8 cellular contexts compared by ENCODE assay signal in genomic region chr1:54051936-54052469, GRCh38. TPM values are rescaled to one million over a fixed set of nuclear protein-coding genes. Genes with fewer than 3 reads are reported as not detected.
DNase-seq lines count a peak whose midpoint lies in the region; ATAC-seq, FAIRE-seq and TF ChIP-seq lines count a peak whose summit lies in the region.

No MANE protein-coding gene starts in this region.

- H3K4me2 ChIP-seq in endothelial cell of umbilical vein (ENCODE audit: insufficient read depth, low read length) (peak overlapping the region; percentile 94), osteoblast (ENCODE audit: insufficient read depth, low read length) (peak overlapping the region; percentile 93)

- peak; percentile 61 for FAIRE-seq in endothelial cell of umbilical vein (lab: Jason Lieb, UNC)

- no peaks in the 10 kb centered on the region for H3K36me3 Mint-ChIP-seq in Caco-2 (ENCODE audit: insufficient read depth, unreplicated experiment)
- H3K36me3 Mint-ChIP-seq in activated T-cell treated with anti-CD3 and anti-CD28 coated beads, Interleukin-2, amount 50 U/mL, for 4 hours (ENCODE audit: insufficient read depth) = no peaks in the 10 kb centered on the region

- H2AFZ ChIP-seq in endothelial cell of umbilical vein (ENCODE audit: low read depth, low read length) = peak overlapping the region; percentile 37
- H2AFZ ChIP-seq in osteoblast (ENCODE audit: low read length) = peak overlapping the region; percentile 95

- H3K9me3 Mint-ChIP-seq in Caco-2 (ENCODE audit: unreplicated experiment) = no peaks in the 10 kb centered on the region
- no peaks in the 10 kb centered on the region for H3K9me3 Mint-ChIP-seq in activated T-cell treated with anti-CD3 and anti-CD28 coated beads, Interleukin-2, amount 50 U/mL, for 4 hours

- H3K9me1 ChIP-seq in endothelial cell of umbilical vein (replicated peaks; ENCODE audit: control insufficient read depth, extremely low read depth, insufficient read depth, low read length) = no peaks in the 10 kb centered on the region

- TF ChIP-seq POLR2A in endothelial cell of umbilical vein (IDR thresholded peaks at IDR 0.05; ENCODE audit: low read depth, low read length) = no peak

- POLR2A ChIA-PET in Caco-2 (lab: Charles Lee) = interaction anchor here (0.6 to 1.7 kb wide), 2 partner anchors 9 to 106 kb away, joined by 3 to 10 read pairs; partner anchors contain the start of genes IFT25 and LRRC42
- POLR2A ChIA-PET in endothelial cell of umbilical vein (lab: Charles Lee) = no interaction called here

- peak overlapping the region; percentile 77 for H3K9ac ChIP-seq in endothelial cell of umbilical vein (replicated peaks; ENCODE audit: extremely low read depth, insufficient read depth, low read length)

- no peaks in the 10 kb centered on the region for H3K4me1 Mint-ChIP-seq in Caco-2 (ENCODE audit: low read depth, unreplicated experiment)
- H3K4me1 Mint-ChIP-seq in activated T-cell treated with anti-CD3 and anti-CD28 coated beads, Interleukin-2, amount 50 U/mL, for 4 hours (ENCODE audit: low read depth) = peaks cover 47% of the 10 kb centered on the region

- H3K27ac ChIP-seq in endothelial cell of umbilical vein (ENCODE audit: insufficient read depth, low read depth, low read length) (peak overlapping the region; percentile 52), osteoblast (ENCODE audit: low read depth, low read length) (peak overlapping the region; percentile 86)

- no peak for TF ChIP-seq CTCF in Caco-2 (IDR thresholded peaks at IDR 0.05; ENCODE audit: insufficient read depth in 1 of 2, low read depth in 1 of 2, low read length in 1 of 2, severe bottlenecking in 1 of 2, unreplicated experiment in 1 of 2)
- TF ChIP-seq CTCF in endothelial cell of umbilical vein (IDR thresholded peaks at IDR 0.05; ENCODE audit: extremely low read depth in 1 of 2, insufficient read depth in 1 of 2, low read depth in 1 of 2, low read length in 2 of 2) = no peak
- no peak for TF ChIP-seq CTCF in osteoblast (IDR thresholded peaks at IDR 0.05; ENCODE audit: extremely low read depth, low read depth, low read length)

- dilution Hi-C loops in endothelial cell of umbilical vein (cut with MboI; ENCODE audit: extremely low pct_ligation_motif_present, low sequenced_read_pairs) = no loop called here

- ATAC-seq in HG03175 (IDR thresholded peaks at IDR 0.05; ENCODE audit: unreplicated experiment) (no peak), GM21529 (IDR thresholded peaks at IDR 0.05; ENCODE audit: unreplicated experiment) (no peak)
- ATAC-seq in activated T-cell treated with anti-CD3 and anti-CD28 coated beads, Interleukin-2, amount 50 U/mL, for 4 hours = no peak

- H4K20me1 ChIP-seq in endothelial cell of umbilical vein (replicated peaks; ENCODE audit: control insufficient read depth, extremely low read depth, insufficient read depth, low read length) (no peaks in the 10 kb centered on the region), osteoblast (ENCODE audit: insufficient read depth, low read length) (peaks cover 25% of the 10 kb centered on the region)

- DNase-seq in Caco-2 = no peak
- peak; percentile 87 for DNase-seq in NCI-H2029 treated with DMSO at 0.1 percent for 48 hours (lab: John Stamatoyannopoulos, UW)
- DNase-seq in endothelial cell of umbilical vein (ENCODE audit: low read depth, low spot score) = peak; percentile 54
- no peak for DNase-seq in osteoblast (ENCODE audit: insufficient read length, low spot score, missing footprints)
- no peak for DNase-seq in activated T-cell treated with anti-CD3 and anti-CD28 coated beads, Interleukin-2, amount 50 U/mL, for 4 hours
- no peak for DNase-seq in occipital lobe (lab: John Stamatoyannopoulos, UW)

- H3K9me3 ChIP-seq in Caco-2 = no peaks in the 10 kb centered on the region
- H3K9me3 ChIP-seq in endothelial cell of umbilical vein (replicated peaks; ENCODE audit: control insufficient read depth, insufficient read depth, low read length) = no peaks in the 10 kb centered on the region
- no peaks in the 10 kb centered on the region for H3K9me3 ChIP-seq in osteoblast (ENCODE audit: low read depth, low read length)

- peak overlapping the region; percentile 82 for H3K4me3 ChIP-seq in Caco-2 (ENCODE audit: low read depth, low read length)
- H3K4me3 ChIP-seq in endothelial cell of umbilical vein (replicated peaks in 1 of 3; ENCODE audit: insufficient read depth in 1 of 3, low read depth in 1 of 3, low read length in 3 of 3) = peak overlapping the region; percentile 81 to 96 (median 91)
- H3K4me3 ChIP-seq in osteoblast (ENCODE audit: insufficient read depth, low read length) = peak overlapping the region; percentile 89

- H3K4me3 Mint-ChIP-seq in Caco-2 (ENCODE audit: unreplicated experiment) = no peak overlapping the region
- no peak overlapping the region for H3K4me3 Mint-ChIP-seq in activated T-cell treated with anti-CD3 and anti-CD28 coated beads, Interleukin-2, amount 50 U/mL, for 4 hours

- H3K36me3 ChIP-seq in Caco-2 (ENCODE audit: control insufficient read depth, insufficient read depth, low read length) (no peaks in the 10 kb centered on the region), endothelial cell of umbilical vein (ENCODE audit: control insufficient read depth in 2 of 2, extremely low read depth in 1 of 2, insufficient read depth in 2 of 2, low read length in 2 of 2) (no peaks in the 10 kb centered on the region), osteoblast (ENCODE audit: insufficient read depth, low read length) (no peaks in the 10 kb centered on the region)

- intact Hi-C loops in Caco-2 (cut with micrococcal nuclease; ENCODE audit: unreplicated experiment) (loop anchor here (2.0 kb wide), 1 partner anchor 23 kb away; no protein-coding TSS in a partner anchor), endothelial cell of umbilical vein (cut with micrococcal nuclease) (loop anchor here (2.0 to 5.0 kb wide), 3 partner anchors 355 to 663 kb away; partner anchors contain the start of genes SSBP3 and TTC4)

- no peak overlapping the region for H3K27ac Mint-ChIP-seq in Caco-2 (ENCODE audit: unreplicated experiment)

- BruUV-seq in Caco-2 (replicated peaks; lab: Mats Ljungman, UMichigan) (TSS peak; percentile 38), endothelial cell of umbilical vein (replicated peaks; lab: Mats Ljungman, UMichigan) (no TSS peak)

- no peaks in the 10 kb centered on the region for H3K4me1 ChIP-seq in Caco-2
- H3K4me1 ChIP-seq in endothelial cell of umbilical vein (ENCODE audit: control insufficient read depth, extremely low read depth, insufficient read depth, low read length) = peaks cover 22% of the 10 kb centered on the region
- peaks cover 32% of the 10 kb centered on the region for H3K4me1 ChIP-seq in osteoblast (ENCODE audit: insufficient read depth, low read length)

- CTCF ChIA-PET in Caco-2 (lab: Charles Lee) (interaction anchor here (0.6 to 1.5 kb wide), 2 partner anchors 30 to 236 kb away, joined by 3 read pairs; no protein-coding TSS in a partner anchor), endothelial cell of umbilical vein (lab: Charles Lee) (interaction anchor here (0.7 to 2.2 kb wide), 4 partner anchors 8 to 437 kb away, joined by 3 to 8 read pairs (median 4); no protein-coding TSS in a partner anchor)

- H3K79me2 ChIP-seq in endothelial cell of umbilical vein (ENCODE audit: control insufficient read depth, insufficient read depth, low read length) (peaks cover 28% of the 10 kb centered on the region), osteoblast (ENCODE audit: insufficient read depth, low read length) (peaks cover 64% of the 10 kb centered on the region)

- no peaks in the 10 kb centered on the region for H3K27me3 ChIP-seq in Caco-2 (replicated peaks; ENCODE audit: control insufficient read depth, insufficient read depth, low read length)
- H3K27me3 ChIP-seq in endothelial cell of umbilical vein (ENCODE audit: control insufficient read depth in 2 of 2, insufficient read depth in 2 of 2, low read length in 2 of 2) = no peaks in the 10 kb centered on the region
- H3K27me3 ChIP-seq in osteoblast (ENCODE audit: insufficient read depth, low read length) = no peaks in the 10 kb centered on the region

- no peaks in the 10 kb centered on the region for H3K27me3 Mint-ChIP-seq in Caco-2 (ENCODE audit: insufficient read depth, unreplicated experiment)
- no peaks in the 10 kb centered on the region for H3K27me3 Mint-ChIP-seq in activated T-cell treated with anti-CD3 and anti-CD28 coated beads, Interleukin-2, amount 50 U/mL, for 4 hours (ENCODE audit: low read depth)

RNA-seq across cellular contexts. Expression of gene TMEM59, which starts 1.0 kb away (rescaled TPM):
- total RNA-seq in Caco-2 (2022) (116 TPM in 2 replicates), endothelial cell of umbilical vein (196 and 198 TPM in 2 replicates), osteoblast (356 and 365 TPM in 2 replicates), occipital lobe (122 TPM)
- polyA plus RNA-seq in endothelial cell of umbilical vein = 189 and 281 TPM in 2 replicates
- 228 and 259 TPM in 2 replicates for polyA plus RNA-seq in endothelial cell of umbilical vein (2011; cell fraction: cytosol; rRNA removed)
- polyA plus RNA-seq in endothelial cell of umbilical vein (2011; cell fraction: nucleus; rRNA removed) = 80.0 and 87.5 TPM in 2 replicates
- 184 and 264 TPM in 2 replicates for polyA plus RNA-seq in endothelial cell of umbilical vein (2012)
- polyA minus RNA-seq in endothelial cell of umbilical vein = 217 and 250 TPM in 2 replicates
- 103 TPM for polyA minus RNA-seq in endothelial cell of umbilical vein (2011; cell fraction: cytosol; rRNA and poly(A)+ RNA removed)
- 46.8 and 56.0 TPM in 2 replicates for polyA minus RNA-seq in endothelial cell of umbilical vein (2011; cell fraction: nucleus; rRNA and poly(A)+ RNA removed)
- total RNA-seq in activated T-cell treated with anti-CD3 and anti-CD28 coated beads, Interleukin-2, amount 50 U/mL, for 4 hours = 100 to 1,000 TPM in 1 of 3 donors, 10 to 100 TPM in 2; 86.8 to 102 (median 89.9) TPM

RNA-seq across cellular contexts. Expression of gene TCEANC2, which starts 1.4 kb away (rescaled TPM):
- total RNA-seq in Caco-2 (2022) (1.9 and 3.2 TPM in 2 replicates), endothelial cell of umbilical vein (5.1 and 6.1 TPM in 2 replicates), osteoblast (2.5 and 3.2 TPM in 2 replicates), occipital lobe (7.0 TPM)
- 2.8 and 3.2 TPM in 2 replicates for polyA plus RNA-seq in endothelial cell of umbilical vein
- 3.3 TPM in 2 replicates for polyA plus RNA-seq in endothelial cell of umbilical vein (2011; cell fraction: cytosol; rRNA removed)
- 4.4 and 4.5 TPM in 2 replicates for polyA plus RNA-seq in endothelial cell of umbilical vein (2011; cell fraction: nucleus; rRNA removed)
- polyA plus RNA-seq in endothelial cell of umbilical vein (2012) = 3.0 and 3.4 TPM in 2 replicates
- 3.1 and 4.1 TPM in 2 replicates for polyA minus RNA-seq in endothelial cell of umbilical vein
- 3.2 TPM for polyA minus RNA-seq in endothelial cell of umbilical vein (2011; cell fraction: cytosol; rRNA and poly(A)+ RNA removed)
- 2.0 and 2.2 TPM in 2 replicates for polyA minus RNA-seq in endothelial cell of umbilical vein (2011; cell fraction: nucleus; rRNA and poly(A)+ RNA removed)
- total RNA-seq in activated T-cell treated with anti-CD3 and anti-CD28 coated beads, Interleukin-2, amount 50 U/mL, for 4 hours = 1 to 10 TPM; 4.6 to 6.8 (median 5.4) TPM

RNA-seq across cellular contexts. Expression of gene LDLRAD1, which starts 34.0 kb away (rescaled TPM):
- total RNA-seq in Caco-2 (2022) = not detected in 2 replicates
- not detected in 2 replicates for total RNA-seq in endothelial cell of umbilical vein
- polyA plus RNA-seq in endothelial cell of umbilical vein = not detected in 2 replicates
- not detected in 2 replicates for polyA plus RNA-seq in endothelial cell of umbilical vein (2011; cell fraction: cytosol; rRNA removed)
- polyA plus RNA-seq in endothelial cell of umbilical vein (2011; cell fraction: nucleus; rRNA removed) = not detected in 2 replicates
- polyA plus RNA-seq in endothelial cell of umbilical vein (2012) = not detected in 2 replicates
- polyA minus RNA-seq in endothelial cell of umbilical vein = not detected in 2 replicates
- not detected for polyA minus RNA-seq in endothelial cell of umbilical vein (2011; cell fraction: cytosol; rRNA and poly(A)+ RNA removed)
- not detected in 2 replicates for polyA minus RNA-seq in endothelial cell of umbilical vein (2011; cell fraction: nucleus; rRNA and poly(A)+ RNA removed)
- total RNA-seq in osteoblast = not detected in 2 replicates
- not detected for total RNA-seq in activated T-cell treated with anti-CD3 and anti-CD28 coated beads, Interleukin-2, amount 50 U/mL, for 4 hours
- total RNA-seq in occipital lobe = not detected

Comparison
In these comparisons a context has a peak if more than half of its experiments do, and no peak if none do; other contexts are left out.
1. DNase-seq: peak in NCI-H2029 treated with DMSO at 0.1 percent for 48 hours (single experiment) and endothelial cell of umbilical vein (single experiment); none in Caco-2 (0 of 2), osteoblast (single experiment), activated T-cell treated with anti-CD3 and anti-CD28 coated beads, Interleukin-2, amount 50 U/mL, for 4 hours (single experiment) and occipital lobe (single experiment).
2. Peak in every context shown above with its lines, with median percentiles within 50 percentile points of each other: H3K4me3 ChIP-seq.